In the genomic region with DNA sequence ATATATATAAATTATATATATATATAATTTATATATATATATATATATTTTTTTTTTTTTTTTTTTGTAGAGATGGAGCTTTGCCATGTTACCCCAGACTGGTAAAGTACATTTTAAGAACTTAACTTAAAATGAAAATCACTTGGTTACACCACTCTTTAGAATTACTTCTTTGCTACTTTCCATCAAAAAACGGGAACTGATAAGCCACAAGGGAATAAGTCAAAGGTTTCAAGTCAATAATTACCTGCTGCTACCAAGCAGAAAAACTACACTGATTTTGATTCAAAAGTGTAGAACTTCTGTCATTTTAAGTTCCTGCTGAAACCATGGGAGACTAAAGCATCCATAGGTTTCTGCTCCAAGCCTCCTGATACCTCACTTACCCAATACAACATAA, we compare ENCODE assay signal across 9 cellular contexts. TPM values are rescaled to one million over a fixed set of nuclear protein-coding genes. Genes with fewer than 3 reads are reported as not detected.
DNase-seq lines count a peak whose midpoint lies in the region; ATAC-seq and TF ChIP-seq lines count a peak whose summit lies in the region.
"Had no signal": no experiment of that assay in that cellular context is flagged by ENCODE, and none has a peak within 500 bp of the region (broad histone marks: within the 10 kb centered on the region; RNA-seq: fewer than 3 reads in every experiment).

No MANE protein-coding gene starts in this region.

- H4K20me1 ChIP-seq in MM.1S (ENCODE audit: insufficient read depth, low read length), result peaks cover 11% of the 10 kb centered on the region

- H2AFZ ChIP-seq in MM.1S (ENCODE audit: low read length), result no peak overlapping the region

- H3K9me3 ChIP-seq in MM.1S (replicated peaks; ENCODE audit: insufficient read depth, low read length) (no peaks in the 10 kb centered on the region), esophagus muscularis mucosa (no peaks in the 10 kb centered on the region)

- TF ChIP-seq POLR2A in esophagus muscularis mucosa (IDR thresholded peaks at IDR 0.05; ENCODE audit: low read depth), result no peak

- intact Hi-C loops in activated CD8-positive, alpha-beta T cell treated with anti-CD3 and anti-CD28 coated beads for 36 hours (cut with micrococcal nuclease), result loop anchor here (1.0 kb wide), 1 partner anchor 143 kb away; no protein-coding TSS in a partner anchor
- intact Hi-C loops in esophagus muscularis mucosa (cut with DNase I), result loop anchor here (1.0 kb wide), 1 partner anchor 143 kb away; no protein-coding TSS in a partner anchor

- no peak for TF ChIP-seq CTCF in activated CD8-positive, alpha-beta T cell treated with anti-CD3 and anti-CD28 coated beads for 36 hours (IDR thresholded peaks at IDR 0.05)
- TF ChIP-seq CTCF in MM.1S (IDR thresholded peaks at IDR 0.05; ENCODE audit: low read length) (no peak), esophagus muscularis mucosa (IDR thresholded peaks at IDR 0.05) (no peak)

- CTCF ChIA-PET in activated CD8-positive, alpha-beta T cell treated with anti-CD3 and anti-CD28 coated beads for 36 hours (lab: Charles Lee), result interaction anchor here (0.8 to 13.6 kb wide), 34 partner anchors 10 to 330 kb away, joined by 3 to 321 read pairs (median 5); partner anchors contain the start of genes EIF4EBP2, PPA1, SAR1A and TYSND1
- CTCF ChIA-PET in activated CD8-positive, alpha-beta T cell treated with anti-CD3 and anti-CD28 coated beads, Interleukin-2, amount 10 ng/mL, durations not matched to agents 7 days and 5 days (lab: Charles Lee), result interaction anchor here (0.6 to 15.5 kb wide), 35 partner anchors 10 to 309 kb away, joined by 3 to 688 read pairs (median 5); partner anchors contain the start of genes LRRC20, PPA1, SAR1A and TYSND1

- H3K4me3 Mint-ChIP-seq in activated CD8-positive, alpha-beta T cell treated with anti-CD3 and anti-CD28 coated beads for 36 hours, result no peak overlapping the region
- H3K4me3 Mint-ChIP-seq in activated CD8-positive, alpha-beta T cell treated with anti-CD3 and anti-CD28 coated beads, Interleukin-2, amount 10 ng/mL, durations not matched to agents 7 days and 5 days, result no peak overlapping the region

- H3K27ac ChIP-seq in MM.1S (ENCODE audit: low read length), result peak overlapping the region; percentile 6; the same call in 1 of the 2 replicates
- peak overlapping the region; percentile 25 to 51 (median 36) for H3K27ac ChIP-seq in esophagus muscularis mucosa (replicated peaks in 1 of 4)
- peak overlapping the region; percentile 44 for H3K27ac ChIP-seq in temporal lobe (ENCODE audit: low read depth, low read length)

- H3K4me1 ChIP-seq in MM.1S (ENCODE audit: low read length) (peaks cover 27% of the 10 kb centered on the region), esophagus muscularis mucosa (peaks cover 7 to 17% (median 12%) of the 10 kb centered on the region in 4 donors)

- H3K9me2 ChIP-seq in MM.1S (replicated peaks; ENCODE audit: insufficient read depth, low read length), result no peaks in the 10 kb centered on the region

- no peak overlapping the region; the same call in 1 of the 2 replicates for H3K9ac ChIP-seq in MM.1S (ENCODE audit: low read length)

- H3K36me3 ChIP-seq in MM.1S (replicated peaks; ENCODE audit: insufficient read depth, low read length) (peaks cover 5% of the 10 kb centered on the region; the same call in 1 of the 2 replicates), esophagus muscularis mucosa (peaks cover 0 to 23% (median 9%) of the 10 kb centered on the region in 4 donors)

- H3K4me2 ChIP-seq in MM.1S (ENCODE audit: low read depth, low read length), result peak overlapping the region; percentile 40

- H3K4me3 ChIP-seq in MM.1S (ENCODE audit: low read length) (no peak overlapping the region), esophagus muscularis mucosa (peak overlapping the region in 2 of 4 donors; percentile 5 to 23)

- H3K27ac Mint-ChIP-seq in activated CD8-positive, alpha-beta T cell treated with anti-CD3 and anti-CD28 coated beads for 36 hours, result peak overlapping the region; percentile 47
- no peak overlapping the region for H3K27ac Mint-ChIP-seq in activated CD8-positive, alpha-beta T cell treated with anti-CD3 and anti-CD28 coated beads, Interleukin-2, amount 10 ng/mL, durations not matched to agents 7 days and 5 days

- H3K36me3 Mint-ChIP-seq in activated CD8-positive, alpha-beta T cell treated with anti-CD3 and anti-CD28 coated beads for 36 hours (ENCODE audit: low read depth), result peaks cover 34% of the 10 kb centered on the region
- peaks cover 28% of the 10 kb centered on the region for H3K36me3 Mint-ChIP-seq in activated CD8-positive, alpha-beta T cell treated with anti-CD3 and anti-CD28 coated beads, Interleukin-2, amount 10 ng/mL, durations not matched to agents 7 days and 5 days (ENCODE audit: low read depth)

- no peak for ATAC-seq in activated CD8-positive, alpha-beta T cell treated with anti-CD3 and anti-CD28 coated beads for 36 hours
- no peak for ATAC-seq in activated CD8-positive, alpha-beta T cell treated with anti-CD3 and anti-CD28 coated beads, Interleukin-2, amount 10 ng/mL, durations not matched to agents 7 days and 5 days
- ATAC-seq in HG03139 (IDR thresholded peaks at IDR 0.05; ENCODE audit: unreplicated experiment), result no peak

- TF ChIP-seq EP300 in esophagus muscularis mucosa (IDR thresholded peaks at IDR 0.05), result no peak

- peaks cover 29% of the 10 kb centered on the region for H3F3A ChIP-seq in MM.1S (ENCODE audit: insufficient read depth, low read length)

- no peaks in the 10 kb centered on the region for H3K27me3 Mint-ChIP-seq in activated CD8-positive, alpha-beta T cell treated with anti-CD3 and anti-CD28 coated beads for 36 hours
- H3K27me3 Mint-ChIP-seq in activated CD8-positive, alpha-beta T cell treated with anti-CD3 and anti-CD28 coated beads, Interleukin-2, amount 10 ng/mL, durations not matched to agents 7 days and 5 days (ENCODE audit: low read depth), result no peaks in the 10 kb centered on the region

- peaks cover 86% of the 10 kb centered on the region for H3K79me2 ChIP-seq in MM.1S (ENCODE audit: low read length)

- H3K4me1 Mint-ChIP-seq in activated CD8-positive, alpha-beta T cell treated with anti-CD3 and anti-CD28 coated beads for 36 hours (ENCODE audit: low read depth), result peaks cover 31% of the 10 kb centered on the region
- peaks cover 21% of the 10 kb centered on the region for H3K4me1 Mint-ChIP-seq in activated CD8-positive, alpha-beta T cell treated with anti-CD3 and anti-CD28 coated beads, Interleukin-2, amount 10 ng/mL, durations not matched to agents 7 days and 5 days (ENCODE audit: low read depth)

- POLR2A ChIA-PET in activated CD8-positive, alpha-beta T cell treated with anti-CD3 and anti-CD28 coated beads for 36 hours (lab: Charles Lee), result interaction anchor here (1.3 to 2.8 kb wide), 2 partner anchors 11 to 143 kb away, joined by 8 to 15 read pairs; no protein-coding TSS in a partner anchor
- POLR2A ChIA-PET in activated CD8-positive, alpha-beta T cell treated with anti-CD3 and anti-CD28 coated beads, Interleukin-2, amount 10 ng/mL, durations not matched to agents 7 days and 5 days (lab: Charles Lee), result interaction anchor here (0.6 to 1.6 kb wide), 4 partner anchors 111 to 144 kb away, joined by 3 to 9 read pairs (median 3); no protein-coding TSS in a partner anchor

- no peaks in the 10 kb centered on the region for H3K9me3 Mint-ChIP-seq in activated CD8-positive, alpha-beta T cell treated with anti-CD3 and anti-CD28 coated beads for 36 hours
- no peaks in the 10 kb centered on the region for H3K9me3 Mint-ChIP-seq in activated CD8-positive, alpha-beta T cell treated with anti-CD3 and anti-CD28 coated beads, Interleukin-2, amount 10 ng/mL, durations not matched to agents 7 days and 5 days (ENCODE audit: insufficient read depth)

- no peak for DNase-seq in activated CD8-positive, alpha-beta T cell treated with anti-CD3 and anti-CD28 coated beads for 36 hours
- no peak for DNase-seq in activated CD8-positive, alpha-beta T cell treated with anti-CD3 and anti-CD28 coated beads, Interleukin-2, amount 10 ng/mL, durations not matched to agents 7 days and 5 days
- DNase-seq in MM.1S (no peak), esophagus muscularis mucosa (ENCODE audit: extremely low spot score) (no peak), C1 segment of cervical spinal cord (lab: John Stamatoyannopoulos, UW) (no peak), epidermal melanocyte (ENCODE audit: insufficient read length, low spot score) (no peak)
- DNase-seq: left ventricle myocardium superior had no signal

- no peaks in the 10 kb centered on the region for H3K27me3 ChIP-seq in MM.1S (replicated peaks; ENCODE audit: insufficient read depth, low read length)
- H3K27me3 ChIP-seq in esophagus muscularis mucosa, result no peaks in the 10 kb centered on the region

- WGBS in esophagus muscularis mucosa, result 23% methylated on average over 1 of the region's 1 CpG

RNA-seq across cellular contexts. Expression of gene PPA1, which starts 12.2 kb away (rescaled TPM):
- total RNA-seq in activated CD8-positive, alpha-beta T cell treated with anti-CD3 and anti-CD28 coated beads for 36 hours, result 100 to 1,000 TPM; 357 to 368 TPM
- 100 to 1,000 TPM; 175 TPM for total RNA-seq in activated CD8-positive, alpha-beta T cell treated with anti-CD3 and anti-CD28 coated beads, Interleukin-2, amount 10 ng/mL, durations not matched to agents 7 days and 5 days
- total RNA-seq in esophagus muscularis mucosa (100 to 1,000 TPM in 1 of 4 donors, 10 to 100 TPM in 3; 72.6 to 105 (median 82.2) TPM), temporal lobe (213 TPM)

RNA-seq across cellular contexts. Expression of gene SAR1A, which starts 50.7 kb away (rescaled TPM):
- 100 to 1,000 TPM in 1 of 2 experiments, 10 to 100 TPM in 1; 95.9 to 101 TPM for total RNA-seq in activated CD8-positive, alpha-beta T cell treated with anti-CD3 and anti-CD28 coated beads for 36 hours
- total RNA-seq in activated CD8-positive, alpha-beta T cell treated with anti-CD3 and anti-CD28 coated beads, Interleukin-2, amount 10 ng/mL, durations not matched to agents 7 days and 5 days, result 100 to 1,000 TPM; 157 to 160 TPM
- total RNA-seq in esophagus muscularis mucosa (10 to 100 TPM; 73.6 to 87.6 (median 80.5) TPM), temporal lobe (109 TPM)
